ENCODE assay signal across 19 cellular contexts in the genomic region with DNA sequence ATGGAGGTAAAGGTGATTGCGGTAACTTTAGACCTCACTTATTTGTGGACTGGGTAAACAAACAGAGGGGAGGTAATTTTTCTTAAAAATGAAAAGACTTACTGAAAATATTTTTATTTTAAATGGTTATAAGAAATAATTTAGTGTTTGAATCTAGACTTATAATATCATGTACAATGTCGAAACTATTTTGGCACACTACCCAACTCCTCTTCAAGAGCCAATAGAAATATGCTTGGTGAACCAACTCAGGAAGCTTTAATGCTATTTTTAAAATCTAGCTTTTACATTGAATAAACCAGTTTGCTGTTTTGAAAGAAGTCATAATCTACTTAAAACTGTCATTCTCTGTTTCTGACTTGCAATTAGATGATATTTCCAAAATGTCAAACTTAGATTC.
DNase-seq lines count a peak whose midpoint lies in the region; ATAC-seq, FAIRE-seq and TF ChIP-seq lines count a peak whose summit lies in the region.
"Had no signal": no experiment of that assay in that cellular context is flagged by ENCODE, and none has a peak within 500 bp of the region (broad histone marks: within the 10 kb centered on the region; RNA-seq: fewer than 3 reads in every experiment).

No MANE protein-coding gene starts in this region.

- H3K27me3 Mint-ChIP-seq in MCF 10A (ENCODE audit: insufficient read depth, unreplicated experiment), result no peaks in the 10 kb centered on the region
- H3K27me3 Mint-ChIP-seq in activated T-helper 1 cell treated with anti-CD3 and anti-CD28 coated beads, Interleukin-12 subunit alpha, Interleukin-12 subunit beta, Interleukin-2, Interleukin-4 antibody, amounts not matched to agents 30 ng/mL and 10 ng/mL and 1 ng/mL, durations not matched to agents 14 hours and 24 hours and 36 hours (ENCODE audit: insufficient read depth), result no peaks in the 10 kb centered on the region

- ATAC-seq in GM21447 (IDR thresholded peaks at IDR 0.05; ENCODE audit: unreplicated experiment), result no peak
- ATAC-seq: PC-3 had no signal

- no peaks in the 10 kb centered on the region for H3K36me3 ChIP-seq in mammary epithelial cell (ENCODE audit: insufficient read depth, low read length)
- no peaks in the 10 kb centered on the region for H3K36me3 ChIP-seq in tibial artery

- no peak for FAIRE-seq in GM12892 (lab: Jason Lieb, UNC)

- H3K27ac Mint-ChIP-seq in MCF 10A (ENCODE audit: low read depth, unreplicated experiment), result no peak overlapping the region
- no peak overlapping the region for H3K27ac Mint-ChIP-seq in activated T-helper 1 cell treated with anti-CD3 and anti-CD28 coated beads, Interleukin-12 subunit alpha, Interleukin-12 subunit beta, Interleukin-2, Interleukin-4 antibody, amounts not matched to agents 30 ng/mL and 10 ng/mL and 1 ng/mL, durations not matched to agents 14 hours and 24 hours and 36 hours
- H3K27ac Mint-ChIP-seq: CD14-positive monocyte had no signal

- H3K4me1 ChIP-seq in mammary epithelial cell (ENCODE audit: insufficient read depth, low read length) (no peaks in the 10 kb centered on the region), tibial artery (peaks cover 0 to 53% (median 16%) of the 10 kb centered on the region in 4 donors)

- no peak overlapping the region for H2AFZ ChIP-seq in mammary epithelial cell (ENCODE audit: low read depth, low read length)

- no peaks in the 10 kb centered on the region for H3K4me1 Mint-ChIP-seq in MCF 10A (ENCODE audit: insufficient read depth, unreplicated experiment)
- H3K4me1 Mint-ChIP-seq in activated T-helper 1 cell treated with anti-CD3 and anti-CD28 coated beads, Interleukin-12 subunit alpha, Interleukin-12 subunit beta, Interleukin-2, Interleukin-4 antibody, amounts not matched to agents 30 ng/mL and 10 ng/mL and 1 ng/mL, durations not matched to agents 14 hours and 24 hours and 36 hours (ENCODE audit: low read depth), result no peaks in the 10 kb centered on the region
- H3K4me1 Mint-ChIP-seq: CD14-positive monocyte had no signal

- TF ChIP-seq POLR2A in GM12892 (IDR thresholded peaks at IDR 0.05; ENCODE audit: low read depth, low read length), result no peak

- peak; percentile 31 for DNase-seq in MCF 10A (ENCODE audit: unreplicated experiment)
- DNase-seq in mammary epithelial cell, result no peak
- DNase-seq in choroid plexus epithelial cell (ENCODE audit: low read depth), result peak; percentile 78
- DNase-seq in foreskin fibroblast, result peak; percentile 7 to 66
- DNase-seq in tibial artery, result no peak
- no peak for DNase-seq in GM12892 (ENCODE audit: insufficient read length)
- no peak for DNase-seq in activated T-helper 1 cell treated with anti-CD3 and anti-CD28 coated beads, Interleukin-12 subunit alpha, Interleukin-12 subunit beta, Interleukin-2, Interleukin-4 antibody, amounts not matched to agents 30 ng/mL and 10 ng/mL and 1 ng/mL, durations not matched to agents 14 hours and 24 hours and 36 hours (ENCODE audit: low spot score)
- DNase-seq: 8988T; COR-L47; DMS153; GOT3; KBM-7; NCI-H1092 treated with DMSO at 0.1 percent for 48 hours; NCI-H1694 treated with DMSO at 0.1 percent for 48 hours; NCI-H69; NK-92 treated with Interleukin-12 subunit alpha and Interleukin-12 subunit beta, amount 100 ng/mL, for 24 hours; PC-3 had no signal

- H3K27me3 ChIP-seq in mammary epithelial cell (ENCODE audit: insufficient read depth, low read length), result no peaks in the 10 kb centered on the region
- H3K27me3 ChIP-seq in tibial artery, result no peaks in the 10 kb centered on the region

- H3K27ac ChIP-seq in mammary epithelial cell (ENCODE audit: insufficient read depth, low read depth, low read length) (no peak overlapping the region), tibial artery (peak overlapping the region; percentile 4 to 55)

- H4K20me1 ChIP-seq in mammary epithelial cell (ENCODE audit: insufficient read depth, low read length), result no peaks in the 10 kb centered on the region

- no peak overlapping the region for H3K4me2 ChIP-seq in mammary epithelial cell (ENCODE audit: insufficient read depth, low read depth, low read length)

- intact Hi-C loops in MCF 10A (cut with micrococcal nuclease) (no loop called here), mammary epithelial cell (cut with micrococcal nuclease) (no loop called here), tibial artery (cut with DNase I; ENCODE audit: low total_unique reads) (no loop called here)
- intact Hi-C loops in activated T-helper 1 cell treated with anti-CD3 and anti-CD28 coated beads, Interleukin-12 subunit alpha, Interleukin-12 subunit beta, Interleukin-2, Interleukin-4 antibody, amounts not matched to agents 30 ng/mL and 10 ng/mL and 1 ng/mL, durations not matched to agents 14 hours and 24 hours and 36 hours (cut with micrococcal nuclease), result no loop called here

- BruUV-seq in MCF 10A (replicated peaks; lab: Mats Ljungman, UMichigan), result no TSS peak
- BruUV-seq in mammary epithelial cell (replicated peaks; lab: Mats Ljungman, UMichigan), result no TSS peak

- CTCF ChIA-PET in MCF 10A (lab: Yijun Ruan, JAX) (no interaction called here), mammary epithelial cell (lab: Charles Lee; ENCODE audit: low non-redundant PET) (no interaction called here)

- 83% methylated on average over 2 of the region's 2 CpGs for WGBS in mammary epithelial cell (ENCODE audit: low coverage, missing lambda C conversion rate)

- H3K9me3 ChIP-seq in mammary epithelial cell (replicated peaks; ENCODE audit: insufficient read depth, low read length), result no peaks in the 10 kb centered on the region
- H3K9me3 ChIP-seq in tibial artery, result no peaks in the 10 kb centered on the region

- H3K36me3 Mint-ChIP-seq in MCF 10A (ENCODE audit: insufficient read depth, unreplicated experiment), result peaks cover 5% of the 10 kb centered on the region
- H3K36me3 Mint-ChIP-seq in activated T-helper 1 cell treated with anti-CD3 and anti-CD28 coated beads, Interleukin-12 subunit alpha, Interleukin-12 subunit beta, Interleukin-2, Interleukin-4 antibody, amounts not matched to agents 30 ng/mL and 10 ng/mL and 1 ng/mL, durations not matched to agents 14 hours and 24 hours and 36 hours (ENCODE audit: low read depth), result no peaks in the 10 kb centered on the region
- H3K36me3 Mint-ChIP-seq: CD14-positive monocyte had no signal

- H3K4me3 Mint-ChIP-seq in MCF 10A (ENCODE audit: unreplicated experiment), result no peak overlapping the region
- no peak overlapping the region for H3K4me3 Mint-ChIP-seq in activated T-helper 1 cell treated with anti-CD3 and anti-CD28 coated beads, Interleukin-12 subunit alpha, Interleukin-12 subunit beta, Interleukin-2, Interleukin-4 antibody, amounts not matched to agents 30 ng/mL and 10 ng/mL and 1 ng/mL, durations not matched to agents 14 hours and 24 hours and 36 hours
- H3K4me3 Mint-ChIP-seq: CD14-positive monocyte had no signal

- H3K9me3 Mint-ChIP-seq in MCF 10A (ENCODE audit: unreplicated experiment), result no peaks in the 10 kb centered on the region
- H3K9me3 Mint-ChIP-seq in activated T-helper 1 cell treated with anti-CD3 and anti-CD28 coated beads, Interleukin-12 subunit alpha, Interleukin-12 subunit beta, Interleukin-2, Interleukin-4 antibody, amounts not matched to agents 30 ng/mL and 10 ng/mL and 1 ng/mL, durations not matched to agents 14 hours and 24 hours and 36 hours, result peaks cover 4% of the 10 kb centered on the region

- in situ Hi-C loops in mammary epithelial cell (cut with MboI; ENCODE audit: low sequenced_read_pairs in 2 of 2), result no loop called here

- no peaks in the 10 kb centered on the region for H3K79me2 ChIP-seq in mammary epithelial cell (ENCODE audit: insufficient read depth, low read length)

- POLR2A ChIA-PET in MCF 10A (lab: Yijun Ruan, JAX), result no interaction called here

- H3K9ac ChIP-seq in mammary epithelial cell (ENCODE audit: insufficient read depth, low read length), result no peak overlapping the region

- TF ChIP-seq CTCF in MCF 10A (IDR thresholded peaks at IDR 0.05; ENCODE audit: unreplicated experiment) (no peak), mammary epithelial cell (conservative IDR thresholded peaks at IDR 0.05 in 1 of 2, IDR thresholded peaks at IDR 0.05 in 1 of 2; ENCODE audit: extremely low read depth in 1 of 2, insufficient read depth in 1 of 2, low read depth in 1 of 2, low read length in 2 of 2) (no peak), choroid plexus epithelial cell (conservative IDR thresholded peaks at IDR 0.05; ENCODE audit: low read depth, low read length) (no peak), foreskin fibroblast (IDR thresholded peaks at IDR 0.05; ENCODE audit: low read depth, low read length) (no peak), tibial artery (IDR thresholded peaks at IDR 0.05) (no peak)

- dilution Hi-C loops in mammary epithelial cell (cut with HindIII; ENCODE audit: low sequenced_read_pairs), result no loop called here

- H3K4me3 ChIP-seq in mammary epithelial cell (replicated peaks in 1 of 3; ENCODE audit: insufficient read depth in 1 of 3, low read depth in 2 of 3, low read length in 3 of 3) (no peak overlapping the region), choroid plexus epithelial cell (ENCODE audit: low read depth, low read length) (no peak overlapping the region), foreskin fibroblast (ENCODE audit: low read depth in 1 of 2, low read length in 2 of 2) (no peak overlapping the region), tibial artery (no peak overlapping the region)

Comparison
In these comparisons a context has a peak if more than half of its experiments do, and no peak if none do; other contexts are left out.
1. DNase-seq: peak in MCF 10A (single experiment), choroid plexus epithelial cell (single experiment) and foreskin fibroblast (2 of 2); none in mammary epithelial cell (single experiment), tibial artery (0 of 2), GM12892 (single experiment) and activated T-helper 1 cell treated with anti-CD3 and anti-CD28 coated beads, Interleukin-12 subunit alpha, Interleukin-12 subunit beta, Interleukin-2, Interleukin-4 antibody, amounts not matched to agents 30 ng/mL and 10 ng/mL and 1 ng/mL, durations not matched to agents 14 hours and 24 hours and 36 hours (single experiment).